In the genomic region with DNA sequence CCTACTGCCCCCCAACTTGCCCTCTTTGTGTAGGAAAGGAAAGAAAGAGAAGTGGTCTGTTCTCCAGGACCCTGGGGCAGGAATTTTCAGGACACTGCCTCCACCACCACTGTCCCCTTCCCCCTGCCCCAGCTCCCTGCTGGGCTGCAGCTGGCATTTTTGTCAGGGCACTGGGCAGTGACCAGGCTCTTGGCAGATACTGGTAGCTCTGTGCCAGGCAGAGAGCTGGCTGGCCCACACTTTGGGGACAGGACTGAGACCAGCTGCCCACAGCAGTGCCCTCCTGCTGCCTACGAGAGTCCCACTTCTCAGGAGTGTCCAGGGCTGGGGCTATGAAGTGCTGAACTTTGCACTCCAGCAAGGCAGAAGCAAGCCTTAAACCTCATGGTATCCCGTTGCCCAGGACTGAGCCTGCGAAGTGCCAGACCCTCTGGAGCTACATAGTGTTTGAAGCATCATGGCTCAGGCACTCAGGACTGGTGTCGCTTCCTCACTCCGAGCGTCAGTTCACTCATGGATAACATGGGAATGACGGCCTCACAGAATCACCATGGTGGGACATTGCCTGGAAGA, we compare ENCODE assay signal across 27 cellular contexts. TPM values are rescaled to one million over a fixed set of nuclear protein-coding genes. Genes with fewer than 3 reads are reported as not detected.
DNase-seq lines count a peak whose midpoint lies in the region; FAIRE-seq and TF ChIP-seq lines count a peak whose summit lies in the region.
"Had no signal": no experiment of that assay in that cellular context is flagged by ENCODE, and none has a peak within 500 bp of the region (broad histone marks: within the 10 kb centered on the region; RNA-seq: fewer than 3 reads in every experiment).

No MANE protein-coding gene starts in this region.

- peak overlapping the region; percentile 21; the same call in 1 of the 2 replicates for H4K8ac ChIP-seq in H1 (ENCODE audit: extremely low read depth, insufficient read depth, low read length)

- H3K18ac ChIP-seq in H1 (ENCODE audit: extremely low read depth, low read length): peak overlapping the region; percentile 56

- H4K5ac ChIP-seq in H1 (ENCODE audit: insufficient read length, low read depth, low read length): no peak overlapping the region

- no peaks in the 10 kb centered on the region for H3K9me3 ChIP-seq in H1 (ENCODE audit: insufficient read depth in 2 of 2, low read depth in 1 of 2, low read length in 1 of 2)

- CTCF ChIA-PET in H1 (lab: Charles Lee; ENCODE audit: partially characterized antibody): interaction anchor here (0.7 to 2.4 kb wide), 9 partner anchors 10 to 87 kb away, joined by 3 to 8 read pairs (median 3); no protein-coding TSS in a partner anchor

- H3K27me3 ChIP-seq in H1 (replicated peaks in 1 of 4; ENCODE audit: control insufficient read depth in 3 of 4, extremely low read depth in 1 of 4, insufficient read depth in 3 of 4, low read length in 3 of 4): no peaks in the 10 kb centered on the region
- H3K27me3 ChIP-seq: cardiac muscle cell, Peyer's patch, tibial artery had no signal

- no peak overlapping the region for H3K56ac ChIP-seq in H1 (replicated peaks; ENCODE audit: insufficient read length, low read depth, low read length)

- no peak overlapping the region for H2BK5ac ChIP-seq in H1 (ENCODE audit: low read depth, low read length)

- H3K23ac ChIP-seq in H1 (ENCODE audit: insufficient read length): no peak overlapping the region

- 0 out of 2 replicates have a peak overlapping the region, but pooled peaks have one; percentile 9 for H2AK5ac ChIP-seq in H1 (ENCODE audit: low read depth, low read length)

- 94% methylated on average over 7 of the region's 7 CpGs; no CpG with 5 or more reads in 1 of the 2 experiments for WGBS in H1 (ENCODE audit: extremely low coverage in 1 of 2, insufficient coverage in 1 of 2, insufficient read length in 1 of 2, insufficient replicate concordance in 2 of 2, low coverage in 1 of 2, low lambda C conversion rate in 2 of 2, missing lambda C conversion rate in 1 of 2), 2 experiments

- H3K14ac ChIP-seq in H1 (ENCODE audit: insufficient read length): no peak overlapping the region

- DNase-seq in HTR-8/SVneo (ENCODE audit: insufficient read length, low spot score) (no peak), H1 (ENCODE audit: low read depth in 1 of 2, low spot score in 2 of 2) (no peak), medulla oblongata (ENCODE audit: extremely low spot score) (peak; percentile 75), substantia nigra (lab: John Stamatoyannopoulos, UW) (peak in 43 of 49 donors; percentile 15 to 84 (median 59)), DMS114 treated with DMSO at 0.1 percent for 48 hours (lab: John Stamatoyannopoulos, UW; ENCODE audit: unreplicated experiment) (no peak), GM12892 (ENCODE audit: insufficient read length) (no peak), frontal cortex (ENCODE audit: low spot score in 2 of 2) (no peak)
- no peak for DNase-seq in effector CD8-positive, alpha-beta T cell (lab: John Stamatoyannopoulos, UW)
- DNase-seq: ACHN; activated CD4-positive, CD25-positive, alpha-beta regulatory T cell; aorta; GDM1; NCI-H1105 treated with DMSO at 0.1 percent for 48 hours; NCI-H2029 treated with DMSO at 0.1 percent for 48 hours; NCI-H2227 treated with DMSO at 0.1 percent for 48 hours; NCI-H69; Peyer's patch; SHP77 treated with DMSO at 0.1 percent for 48 hours; SW 1271; tibial artery had no signal

- H3K4me1 ChIP-seq in H1 (replicated peaks in 1 of 4; ENCODE audit: control insufficient read depth in 3 of 4, insufficient read depth in 4 of 4, low read length in 3 of 4): peaks cover 2 to 11% (median 7%) of the 10 kb centered on the region in 4 experiments; a peak in 6 of 7 replicates
- H3K4me1 ChIP-seq: Peyer's patch, tibial artery had no signal

- FAIRE-seq in HTR-8/SVneo (lab: Jason Lieb, UNC): peak; percentile 23
- no peak for FAIRE-seq in H1 (lab: Jason Lieb, UNC)
- FAIRE-seq in GM12892 (lab: Jason Lieb, UNC): no peak
- FAIRE-seq in frontal cortex (lab: Jason Lieb, UNC): no peak
- FAIRE-seq: GM19239 had no signal

- no peak overlapping the region for H3K4me2 ChIP-seq in H1 (ENCODE audit: insufficient read depth in 1 of 2, low read depth in 2 of 2, low read length in 2 of 2)

- TF ChIP-seq CTCF in H1 (IDR thresholded peaks at IDR 0.05; ENCODE audit: control extremely low read depth in 1 of 3, insufficient read depth in 1 of 3, low read depth in 1 of 3, low read length in 3 of 3): no peak

- H2BK20ac ChIP-seq in H1 (ENCODE audit: low read length): no peak overlapping the region

- no peaks in the 10 kb centered on the region for H3K79me1 ChIP-seq in H1 (ENCODE audit: low read depth, low read length)

- no peak overlapping the region for H3K9ac ChIP-seq in H1 (replicated peaks in 1 of 4; ENCODE audit: extremely low read depth in 1 of 4, low read depth in 3 of 4, low read length in 3 of 4)

- no peak overlapping the region for H3K4me3 ChIP-seq in H1 (ENCODE audit: extremely low read depth in 1 of 4, insufficient read depth in 2 of 4, low read depth in 3 of 4, low read length in 4 of 4)
- H3K4me3 ChIP-seq: cardiac muscle cell, K562, lung, Peyer's patch, tibial artery had no signal

- no peak overlapping the region for H2BK15ac ChIP-seq in H1 (ENCODE audit: low read length)

- no peaks in the 10 kb centered on the region for H3K79me2 ChIP-seq in H1 (ENCODE audit: control insufficient read depth in 1 of 2, insufficient read depth in 2 of 2, low read length in 2 of 2)

- H2BK120ac ChIP-seq in H1 (replicated peaks; ENCODE audit: low read depth, low read length): no peak overlapping the region

- H2BK12ac ChIP-seq in H1 (ENCODE audit: low read depth, low read length): peak overlapping the region; percentile 87; the same call in 1 of the 2 replicates

- no peak overlapping the region for H2AFZ ChIP-seq in H1 (ENCODE audit: low read length)

- no peaks in the 10 kb centered on the region for H4K20me1 ChIP-seq in H1 (replicated peaks in 1 of 2; ENCODE audit: control insufficient read depth in 1 of 2, insufficient read depth in 2 of 2, low read length in 2 of 2)

- no peak overlapping the region for H3K4ac ChIP-seq in H1 (replicated peaks; ENCODE audit: insufficient read length, low read depth, low read length)

- peak overlapping the region; percentile 44 for H4K91ac ChIP-seq in H1 (replicated peaks; ENCODE audit: insufficient read length, low read length)

- TF ChIP-seq RAD21 in H1 (IDR thresholded peaks at IDR 0.05 in 1 of 2, conservative IDR thresholded peaks at IDR 0.05 in 1 of 2; ENCODE audit: low read depth in 2 of 2, low read length in 2 of 2): no peak

- POLR2A ChIA-PET in H1 (lab: Charles Lee; ENCODE audit: partially characterized antibody): interaction anchor here (0.7 to 2.5 kb wide), 3 partner anchors 9 to 208 kb away, joined by 3 to 7 read pairs (median 7); no protein-coding TSS in a partner anchor

- TF ChIP-seq POLR2A in H1 (IDR thresholded peaks at IDR 0.05; ENCODE audit: control extremely low read depth in 1 of 2, low read depth in 2 of 2, low read length in 2 of 2) (no peak), GM12892 (IDR thresholded peaks at IDR 0.05; ENCODE audit: low read depth, low read length) (no peak)

- H3K27ac ChIP-seq in H1 (ENCODE audit: low read depth, low read length) (no peak overlapping the region), substantia nigra (ENCODE audit: low read depth, low read length, poor library complexity, severe bottlenecking) (peak overlapping the region; percentile 78)
- H3K27ac ChIP-seq: cardiac muscle cell, Peyer's patch, tibial artery had no signal

- no peaks in the 10 kb centered on the region for H3K36me3 ChIP-seq in H1 (ENCODE audit: control insufficient read depth in 2 of 4, insufficient read depth in 4 of 4, low read length in 3 of 4)
- H3K36me3 ChIP-seq: cardiac muscle cell, Peyer's patch, tibial artery had no signal

- TF ChIP-seq EP300 in H1 (IDR thresholded peaks at IDR 0.05; ENCODE audit: borderline replicate concordance in 1 of 2, low read depth in 2 of 2, low read length in 2 of 2): no peak

- H3K23me2 ChIP-seq in H1 (ENCODE audit: low read depth, low read length): no peaks in the 10 kb centered on the region

TF ChIP-seq in H1, 55 proteins besides CTCF, POLR2A, EP300 and RAD21:
- TF ChIP-seq BACH1 (IDR thresholded peaks at IDR 0.05; ENCODE audit: low read length) (no peak), EGR1 (IDR thresholded peaks at IDR 0.05; ENCODE audit: borderline replicate concordance, low read depth, low read length) (no peak), MAFK (IDR thresholded peaks at IDR 0.05; ENCODE audit: low read depth, low read length) (no peak), GTF2F1 (IDR thresholded peaks at IDR 0.05; ENCODE audit: borderline replicate concordance, low read depth, low read length) (no peak), NANOG (IDR thresholded peaks at IDR 0.05; ENCODE audit: insufficient read depth, low read depth, low read length, poor library complexity, severe bottlenecking) (no peak), SAP30 (IDR thresholded peaks at IDR 0.05; ENCODE audit: insufficient read depth, insufficient replicate concordance, low read length) (no peak), CREB1 (IDR thresholded peaks at IDR 0.05) (no peak), GABPA (IDR thresholded peaks at IDR 0.05; ENCODE audit: borderline replicate concordance, insufficient read depth, low read length) (no peak)

RNA-seq across cellular contexts. Expression of a gene that starts 19.3 kb away (rescaled TPM):
- total RNA-seq in H1 (2021; fragmentation: NEBNext Ultra II Directional; extraction: Animal tissue kit (Norgen Biotek cat#: 25700)): 9.4 and 9.8 TPM in 2 replicates
- polyA plus RNA-seq in H1 (2011; rRNA removed): 12.6 and 15.4 TPM in 2 replicates
- polyA plus RNA-seq in H1 (2011; cell fraction: cytosol; rRNA removed): 11.3 TPM
- polyA plus RNA-seq in H1 (2011; cell fraction: nucleus; rRNA removed): 21.6 TPM
- polyA plus RNA-seq in H1 (2012, experiment 1 of 2): 9.8 to 12.4 TPM (median 11.1 TPM) in 4 replicates
- 10.3 TPM for polyA plus RNA-seq in H1 (2012, experiment 2 of 2)
- polyA plus RNA-seq in H1 (2013, experiment 1 of 2): 11.2 TPM
- 11.1 TPM for polyA plus RNA-seq in H1 (2013, experiment 2 of 2)
- 19.3 and 23.0 TPM in 2 replicates for polyA minus RNA-seq in H1 (2011; rRNA and poly(A)+ RNA removed)
- polyA minus RNA-seq in H1 (2011; cell fraction: cytosol; rRNA and poly(A)+ RNA removed): 8.4 TPM
- 19.6 TPM for polyA minus RNA-seq in H1 (2011; cell fraction: nucleus; rRNA and poly(A)+ RNA removed)
- 0.15 TPM for polyA plus RNA-seq in GM12892 (2012; ENCODE audit: missing spikeins)
- total RNA-seq in frontal cortex: 10.2 TPM
- total RNA-seq: activated T-helper 2 cell treated with anti-CD3 and anti-CD28 coated beads, Interferon-gamma antibody, Interleukin-2, Interleukin-4, amounts not matched to agents 10 μg/mL and 5 μg/mL and 100 μg/mL, durations not matched to agents 14 hours and 24 hours and 36 hours; HT-29; M059J had no signal

RNA-seq across cellular contexts. Expression of a gene that starts 57.3 kb away (rescaled TPM):
- 16.3 TPM in 2 replicates for total RNA-seq in H1 (2021; fragmentation: NEBNext Ultra II Directional; extraction: Animal tissue kit (Norgen Biotek cat#: 25700))
- polyA plus RNA-seq in H1 (2011; rRNA removed): 8.5 and 8.7 TPM in 2 replicates
- 8.8 TPM for polyA plus RNA-seq in H1 (2011; cell fraction: cytosol; rRNA removed)
- polyA plus RNA-seq in H1 (2011; cell fraction: nucleus; rRNA removed): 6.9 TPM
- 9.7 to 12.2 TPM (median 10.6 TPM) in 4 replicates for polyA plus RNA-seq in H1 (2012, experiment 1 of 2)
- polyA plus RNA-seq in H1 (2012, experiment 2 of 2): 11.4 TPM
- polyA plus RNA-seq in H1 (2013, experiment 1 of 2): 12.9 TPM
- polyA plus RNA-seq in H1 (2013, experiment 2 of 2): 12.9 TPM
- polyA minus RNA-seq in H1 (2011; rRNA and poly(A)+ RNA removed): 8.1 and 9.2 TPM in 2 replicates
- polyA minus RNA-seq in H1 (2011; cell fraction: cytosol; rRNA and poly(A)+ RNA removed): 8.0 TPM
- polyA minus RNA-seq in H1 (2011; cell fraction: nucleus; rRNA and poly(A)+ RNA removed): 10.1 TPM
- polyA plus RNA-seq in GM12892 (2012; ENCODE audit: missing spikeins): 13.5 TPM
- 51.0 TPM for total RNA-seq in frontal cortex

Comparison
In these comparisons a context has a peak if more than half of its experiments do, and no peak if none do; other contexts are left out.
1. DNase-seq: peak in medulla oblongata (single experiment) and substantia nigra (43 of 49); none in HTR-8/SVneo (single experiment), H1 (0 of 2), effector CD8-positive, alpha-beta T cell (single experiment), DMS114 treated with DMSO at 0.1 percent for 48 hours (single experiment), GM12892 (single experiment) and frontal cortex (0 of 2).